Comparison of ENCODE assay signal across 8 cellular contexts in the genomic region with DNA sequence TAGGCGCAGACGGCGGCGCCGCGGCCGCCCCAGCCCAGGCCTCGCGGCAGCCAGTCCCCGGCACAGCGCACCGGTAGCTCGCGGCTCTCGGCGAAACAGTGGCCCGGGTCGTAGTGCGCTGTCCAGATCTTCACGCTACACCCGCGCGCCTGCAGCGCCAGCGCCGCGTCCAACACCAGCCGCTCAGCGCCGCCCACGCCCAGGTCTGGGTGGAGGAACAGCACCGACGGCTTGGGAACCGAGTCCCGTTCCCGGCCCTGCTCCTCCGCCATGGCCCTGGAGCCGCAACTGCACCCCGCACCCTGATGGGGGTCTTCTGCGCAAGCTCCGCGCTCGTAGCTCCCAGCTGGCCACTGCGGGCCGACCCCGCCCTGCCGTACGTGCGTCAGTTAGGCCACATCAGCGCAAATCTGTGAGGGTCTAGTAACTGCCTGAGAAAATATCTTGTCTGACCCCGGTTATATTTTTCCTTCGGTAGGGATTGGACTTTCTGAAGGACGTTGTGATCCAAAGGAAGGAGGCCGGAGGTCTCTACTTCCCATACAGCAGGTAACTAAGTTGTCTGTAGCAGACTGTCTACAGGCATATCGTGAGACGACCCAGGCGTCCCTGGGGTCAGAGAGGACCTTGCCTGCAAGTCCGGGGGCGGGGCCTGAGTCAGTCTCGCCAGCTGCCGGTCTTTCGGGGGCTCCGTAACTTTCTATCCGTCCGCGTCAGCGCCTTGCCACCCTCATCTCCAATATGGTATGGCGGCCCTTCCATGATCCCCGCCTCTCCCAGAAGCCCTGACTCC. TPM values are rescaled to one million over a fixed set of nuclear protein-coding genes. Genes with fewer than 3 reads are reported as not detected.
DNase-seq lines count a peak whose midpoint lies in the region; ATAC-seq, FAIRE-seq and TF ChIP-seq lines count a peak whose summit lies in the region.

ALG2 (minus strand) TSS at position 320 of the 793 bp plus-strand sequence; CDS start at position 272, 48 bp downstream.
SEC61B (plus strand) TSS at position 660 of the 793 bp plus-strand sequence; CDS start at position 742, 82 bp downstream.

- intact Hi-C loops in heart right ventricle (cut with DNase I), result loop anchor here in 3 of 10 donors (5.0 to 10.0 kb wide), 3 partner anchors 40 to 873 kb away; partner anchors contain the start of genes ERP44 (in 1 of the 3), INVS (in 1 of the 3) and NR4A3 (in 1 of the 3)
- intact Hi-C loops in posterior cingulate gyrus (cut with DNase I), result loop anchor here (2.0 to 5.0 kb wide), 2 partner anchors 37 to 600 kb away; partner anchors contain the start of gene NR4A3

- peak; percentile 97 for FAIRE-seq in GM12892 (lab: Jason Lieb, UNC)

- 1% methylated on average over 68 to 69 of the region's 69 CpGs for WGBS in heart right ventricle, 2 donors
- 0 to 1% methylated on average over 13 to 28 of the region's 69 CpGs for WGBS in upper lobe of left lung, 2 donors

- ATAC-seq in HG02852 (IDR thresholded peaks at IDR 0.05; ENCODE audit: unreplicated experiment) (peak; percentile 92), heart right ventricle (peak; percentile 98 to 99 (median 99)), upper lobe of left lung (ENCODE audit: low FRiP score in 2 of 2) (peak; percentile 98)

- H3K4me1 ChIP-seq in heart right ventricle (peaks cover 14 to 85% (median 72%) of the 10 kb centered on the region in 9 donors), upper lobe of left lung (peaks cover 49 to 78% (median 53%) of the 10 kb centered on the region in 4 donors)

- H3K9me3 ChIP-seq in heart right ventricle, result no peaks in the 10 kb centered on the region
- no peaks in the 10 kb centered on the region for H3K9me3 ChIP-seq in upper lobe of left lung

- peak within 1 kb of the TSS; percentile 65 to 97 (median 88) for H3K4me3 ChIP-seq in heart right ventricle
- peak within 1 kb of the TSS; percentile 66 to 99 (median 98) for H3K4me3 ChIP-seq in upper lobe of left lung

- H3K27me3 ChIP-seq in heart right ventricle (no peaks in the 10 kb centered on the region), upper lobe of left lung (no peaks in the 10 kb centered on the region)

- DNase-seq in GM12892 (ENCODE audit: insufficient read length) (peak; percentile 90), NCI-H146 (lab: John Stamatoyannopoulos, UW) (peak; percentile 89), T-helper 1 cell (peak; percentile 85 to 95 (median 90)), amniotic epithelial cell (ENCODE audit: low read depth) (peak; percentile 94), heart right ventricle (peak; percentile 93 to 97), posterior cingulate gyrus (peak; percentile 91 to 99 (median 94)), upper lobe of left lung (peak; percentile 96 to 97)

- TF ChIP-seq CTCF in heart right ventricle (IDR thresholded peaks at IDR 0.05), result peak in 1 of 9 donors; percentile 21
- TF ChIP-seq CTCF in upper lobe of left lung (IDR thresholded peaks at IDR 0.05), result peak in 4 of 6 experiments; percentile 11 to 51 (median 34)

- TF ChIP-seq POLR2A in GM12892 (IDR thresholded peaks at IDR 0.05; ENCODE audit: low read depth, low read length), result peak; percentile 97
- peak in 3 of 4 donors; percentile 81 to 95 (median 86) for TF ChIP-seq POLR2A in upper lobe of left lung (IDR thresholded peaks at IDR 0.05)

- peaks cover 0 to 56% (median 12%) of the 10 kb centered on the region in 9 donors for H3K36me3 ChIP-seq in heart right ventricle
- peaks cover 0 to 30% (median 1%) of the 10 kb centered on the region in 4 donors for H3K36me3 ChIP-seq in upper lobe of left lung

- TF ChIP-seq EP300 in upper lobe of left lung (IDR thresholded peaks at IDR 0.05), result peak in 1 of 4 donors; percentile 38

- peak within 1 kb of the TSS; percentile 87 to 96 (median 93) for H3K27ac ChIP-seq in heart right ventricle
- peak within 1 kb of the TSS; percentile 95 to 97 (median 96) for H3K27ac ChIP-seq in upper lobe of left lung

RNA-seq across cellular contexts. Expression of gene ALG2, which starts in this region (rescaled TPM):
- 25.3 TPM for polyA plus RNA-seq in GM12892 (2012; ENCODE audit: missing spikeins)
- total RNA-seq in heart right ventricle, result 10 to 100 TPM; 10.6 to 27.3 (median 15.0) TPM
- 10 to 100 TPM; 12.1 to 17.7 TPM for polyA plus RNA-seq in heart right ventricle
- 10 to 100 TPM; 22.2 to 61.4 (median 41.2) TPM for total RNA-seq in upper lobe of left lung

RNA-seq across cellular contexts. Expression of gene SEC61B, which starts in this region (rescaled TPM):
- 245 TPM for polyA plus RNA-seq in GM12892 (2012; ENCODE audit: missing spikeins)
- total RNA-seq in heart right ventricle (10 to 100 TPM; 24.1 to 72.6 (median 32.9) TPM), upper lobe of left lung (100 to 1,000 TPM in 3 of 6 donors, 10 to 100 TPM in 3; 26.2 to 128 (median 95.7) TPM)
- polyA plus RNA-seq in heart right ventricle, result 100 to 1,000 TPM in 1 of 2 donors, 10 to 100 TPM in 1; 77.5 to 177 TPM

Comparison
In these comparisons a context has a peak if more than half of its experiments do, and no peak if none do; other contexts are left out.
1. Peak in every context shown above with its lines: DNase-seq, ATAC-seq, H3K4me3 ChIP-seq and H3K27ac ChIP-seq.